ENCODE assay signal across 15 cellular contexts in the genomic region with DNA sequence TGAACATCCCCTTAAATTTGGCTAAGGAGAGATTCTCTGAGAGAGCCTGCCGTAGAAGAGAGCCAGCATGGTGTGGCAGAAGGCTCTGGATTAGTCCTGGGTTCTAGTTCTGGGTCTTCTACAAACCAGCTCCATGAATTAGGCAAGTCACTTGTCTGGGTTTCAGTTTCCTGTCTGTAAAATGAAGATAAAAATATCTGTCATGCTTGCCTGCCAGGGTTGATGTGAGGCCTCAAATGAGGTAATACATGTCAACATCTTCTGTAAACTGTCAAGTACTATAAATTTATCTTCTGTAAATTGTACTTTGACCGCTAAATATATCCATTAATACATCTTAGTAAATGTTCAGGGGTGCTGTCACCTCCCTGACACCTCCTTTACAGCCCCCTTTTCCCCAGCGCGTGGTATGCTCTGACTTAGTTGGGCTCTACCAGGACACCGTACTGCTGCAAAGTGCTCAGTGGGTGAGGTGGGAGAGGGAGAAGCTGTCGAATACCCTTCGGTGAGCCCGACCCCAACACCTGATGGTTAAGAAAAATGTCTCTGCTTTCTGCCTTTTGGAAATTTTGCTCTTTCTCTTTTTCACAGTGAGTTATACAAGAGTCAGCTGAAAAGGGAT. TPM values are rescaled to one million over a fixed set of nuclear protein-coding genes. Genes with fewer than 3 reads are reported as not detected.
DNase-seq lines count a peak whose midpoint lies in the region; ATAC-seq and TF ChIP-seq lines count a peak whose summit lies in the region.
"Had no signal": no experiment of that assay in that cellular context is flagged by ENCODE, and none has a peak within 500 bp of the region (broad histone marks: within the 10 kb centered on the region; RNA-seq: fewer than 3 reads in every experiment).

No MANE protein-coding gene starts in this region.

- no peak overlapping the region for H3K4me3 Mint-ChIP-seq in activated CD4-positive, alpha-beta T cell treated with anti-CD3 and anti-CD28 coated beads for 36 hours
- H3K4me3 Mint-ChIP-seq in dendritic cell treated with granulocyte-macrophage colony-stimulating factor and Interleukin-4, amounts not matched to agents 40 ng/mL and 50 ng/mL, for 4 days: no peak overlapping the region
- H3K4me3 Mint-ChIP-seq in glutamatergic neuron (ENCODE audit: unreplicated experiment): no peak overlapping the region
- H3K4me3 Mint-ChIP-seq in osteocyte (ENCODE audit: unreplicated experiment): no peak overlapping the region
- H3K4me3 Mint-ChIP-seq: neural crest cell had no signal

- H3K36me3 Mint-ChIP-seq in activated CD4-positive, alpha-beta T cell treated with anti-CD3 and anti-CD28 coated beads for 36 hours (ENCODE audit: low read depth): peaks cover 45% of the 10 kb centered on the region
- H3K36me3 Mint-ChIP-seq in dendritic cell treated with granulocyte-macrophage colony-stimulating factor and Interleukin-4, amounts not matched to agents 40 ng/mL and 50 ng/mL, for 4 days (ENCODE audit: low read depth): peaks cover 87% of the 10 kb centered on the region
- no peaks in the 10 kb centered on the region for H3K36me3 Mint-ChIP-seq in glutamatergic neuron (ENCODE audit: unreplicated experiment)
- H3K36me3 Mint-ChIP-seq in osteocyte (ENCODE audit: unreplicated experiment): peaks cover 27% of the 10 kb centered on the region

- DNase-seq in activated CD4-positive, alpha-beta T cell treated with anti-CD3 and anti-CD28 coated beads for 36 hours: no peak
- DNase-seq in activated CD4-positive, alpha-beta T cell treated with anti-CD3 and anti-CD28 coated beads for 1 hour: no peak
- peak; percentile 26 for DNase-seq in NB4 (ENCODE audit: low read depth)
- DNase-seq in sciatic nerve (ENCODE audit: low spot score): peak; percentile 32
- no peak for DNase-seq in glutamatergic neuron
- no peak for DNase-seq in DMS153 treated with DMSO at 0.1 percent for 48 hours (lab: John Stamatoyannopoulos, UW; ENCODE audit: unreplicated experiment)
- no peak for DNase-seq in osteocyte (ENCODE audit: extremely low spot score, unreplicated experiment)
- DNase-seq: brain microvascular endothelial cell, Calu3, NCI-H1436, NCI-H526 treated with DMSO at 0.1 percent for 48 hours, WERI-Rb-1 had no signal

- intact Hi-C loops in activated CD4-positive, alpha-beta T cell treated with anti-CD3 and anti-CD28 coated beads for 36 hours (cut with DNase I, micrococcal nuclease): no loop called here
- intact Hi-C loops in dendritic cell treated with granulocyte-macrophage colony-stimulating factor and Interleukin-4, amounts not matched to agents 40 ng/mL and 50 ng/mL, for 4 days (cut with micrococcal nuclease): loop anchor here (5.0 kb wide), 1 partner anchor 126 kb away; a partner anchor contains a TSS
- intact Hi-C loops in sciatic nerve (cut with DNase I): loop anchor here (10.0 kb wide), 1 partner anchor 129 kb away; a partner anchor contains a TSS

- POLR2A ChIA-PET in activated CD4-positive, alpha-beta T cell treated with anti-CD3 and anti-CD28 coated beads for 36 hours (lab: Charles Lee): no interaction called here

- CTCF ChIA-PET in activated CD4-positive, alpha-beta T cell treated with anti-CD3 and anti-CD28 coated beads for 36 hours (lab: Charles Lee): interaction anchor here (0.9 to 1.1 kb wide), 2 partner anchors 37 to 43 kb away, joined by 3 read pairs; no protein-coding TSS in a partner anchor

- TF ChIP-seq POLR2A in NB4 (IDR thresholded peaks at IDR 0.05; ENCODE audit: extremely low read depth, insufficient read length): no peak

- no peaks in the 10 kb centered on the region for H3K27me3 Mint-ChIP-seq in activated CD4-positive, alpha-beta T cell treated with anti-CD3 and anti-CD28 coated beads for 36 hours
- H3K27me3 Mint-ChIP-seq in dendritic cell treated with granulocyte-macrophage colony-stimulating factor and Interleukin-4, amounts not matched to agents 40 ng/mL and 50 ng/mL, for 4 days: no peaks in the 10 kb centered on the region
- H3K27me3 Mint-ChIP-seq in glutamatergic neuron (ENCODE audit: unreplicated experiment) (no peaks in the 10 kb centered on the region), osteocyte (ENCODE audit: unreplicated experiment) (no peaks in the 10 kb centered on the region)

- no peaks in the 10 kb centered on the region for H3K9me3 Mint-ChIP-seq in activated CD4-positive, alpha-beta T cell treated with anti-CD3 and anti-CD28 coated beads for 36 hours (ENCODE audit: low read depth)
- no peaks in the 10 kb centered on the region for H3K9me3 Mint-ChIP-seq in dendritic cell treated with granulocyte-macrophage colony-stimulating factor and Interleukin-4, amounts not matched to agents 40 ng/mL and 50 ng/mL, for 4 days
- H3K9me3 Mint-ChIP-seq in glutamatergic neuron (ENCODE audit: unreplicated experiment): no peaks in the 10 kb centered on the region
- H3K9me3 Mint-ChIP-seq in osteocyte (ENCODE audit: unreplicated experiment): no peaks in the 10 kb centered on the region
- H3K9me3 Mint-ChIP-seq: neural crest cell had no signal

- no peak overlapping the region for H3K4me3 ChIP-seq in NB4 (ENCODE audit: low read depth, low read length)
- H3K4me3 ChIP-seq: A549 had no signal

- TF ChIP-seq CTCF in NB4 (IDR thresholded peaks at IDR 0.05; ENCODE audit: low read depth, low read length) (no peak), glutamatergic neuron (IDR thresholded peaks at IDR 0.05; ENCODE audit: partially characterized antibody, unreplicated experiment) (no peak), osteocyte (IDR thresholded peaks at IDR 0.05) (no peak)

- ATAC-seq in activated CD4-positive, alpha-beta T cell treated with anti-CD3 and anti-CD28 coated beads for 36 hours: no peak
- no peak for ATAC-seq in sciatic nerve
- ATAC-seq: A549 had no signal

- H3K27ac Mint-ChIP-seq in activated CD4-positive, alpha-beta T cell treated with anti-CD3 and anti-CD28 coated beads for 36 hours: peak overlapping the region; percentile 53
- H3K27ac Mint-ChIP-seq in dendritic cell treated with granulocyte-macrophage colony-stimulating factor and Interleukin-4, amounts not matched to agents 40 ng/mL and 50 ng/mL, for 4 days: peak overlapping the region; percentile 79
- no peak overlapping the region for H3K27ac Mint-ChIP-seq in glutamatergic neuron (ENCODE audit: unreplicated experiment)
- no peak overlapping the region for H3K27ac Mint-ChIP-seq in osteocyte (ENCODE audit: unreplicated experiment)

- H3K4me1 Mint-ChIP-seq in activated CD4-positive, alpha-beta T cell treated with anti-CD3 and anti-CD28 coated beads for 36 hours: peaks cover 8% of the 10 kb centered on the region
- peaks cover 37% of the 10 kb centered on the region for H3K4me1 Mint-ChIP-seq in dendritic cell treated with granulocyte-macrophage colony-stimulating factor and Interleukin-4, amounts not matched to agents 40 ng/mL and 50 ng/mL, for 4 days (ENCODE audit: low read depth)
- H3K4me1 Mint-ChIP-seq in glutamatergic neuron (ENCODE audit: low read depth, unreplicated experiment) (no peaks in the 10 kb centered on the region), osteocyte (ENCODE audit: unreplicated experiment) (no peaks in the 10 kb centered on the region)
- H3K4me1 Mint-ChIP-seq: neural crest cell had no signal

RNA-seq across cellular contexts. Expression of a gene that starts 14.9 kb away (rescaled TPM):
- 10 to 100 TPM; 49.9 to 96.6 TPM for total RNA-seq in activated CD4-positive, alpha-beta T cell treated with anti-CD3 and anti-CD28 coated beads for 36 hours
- total RNA-seq in sciatic nerve (52.0 TPM), glutamatergic neuron (ENCODE audit: unreplicated experiment) (66.4 TPM), osteocyte (54.1 and 58.5 TPM in 2 replicates)

Comparison
In these comparisons a context has a peak if more than half of its experiments do, and no peak if none do; other contexts are left out.
1. DNase-seq: peak in NB4 (single experiment) and sciatic nerve (single experiment); none in activated CD4-positive, alpha-beta T cell treated with anti-CD3 and anti-CD28 coated beads for 36 hours (single experiment), activated CD4-positive, alpha-beta T cell treated with anti-CD3 and anti-CD28 coated beads for 1 hour (single experiment), glutamatergic neuron (single experiment), DMS153 treated with DMSO at 0.1 percent for 48 hours (single experiment) and osteocyte (single experiment).
2. H3K27ac Mint-ChIP-seq: peak in activated CD4-positive, alpha-beta T cell treated with anti-CD3 and anti-CD28 coated beads for 36 hours (single experiment) and dendritic cell treated with granulocyte-macrophage colony-stimulating factor and Interleukin-4, amounts not matched to agents 40 ng/mL and 50 ng/mL, for 4 days (single experiment); none in glutamatergic neuron (single experiment) and osteocyte (single experiment).
3. intact Hi-C loops: an anchor here in dendritic cell treated with granulocyte-macrophage colony-stimulating factor and Interleukin-4, amounts not matched to agents 40 ng/mL and 50 ng/mL, for 4 days (5.0 kb wide) and sciatic nerve (10.0 kb wide); none called in activated CD4-positive, alpha-beta T cell treated with anti-CD3 and anti-CD28 coated beads for 36 hours.